In the genomic region with DNA sequence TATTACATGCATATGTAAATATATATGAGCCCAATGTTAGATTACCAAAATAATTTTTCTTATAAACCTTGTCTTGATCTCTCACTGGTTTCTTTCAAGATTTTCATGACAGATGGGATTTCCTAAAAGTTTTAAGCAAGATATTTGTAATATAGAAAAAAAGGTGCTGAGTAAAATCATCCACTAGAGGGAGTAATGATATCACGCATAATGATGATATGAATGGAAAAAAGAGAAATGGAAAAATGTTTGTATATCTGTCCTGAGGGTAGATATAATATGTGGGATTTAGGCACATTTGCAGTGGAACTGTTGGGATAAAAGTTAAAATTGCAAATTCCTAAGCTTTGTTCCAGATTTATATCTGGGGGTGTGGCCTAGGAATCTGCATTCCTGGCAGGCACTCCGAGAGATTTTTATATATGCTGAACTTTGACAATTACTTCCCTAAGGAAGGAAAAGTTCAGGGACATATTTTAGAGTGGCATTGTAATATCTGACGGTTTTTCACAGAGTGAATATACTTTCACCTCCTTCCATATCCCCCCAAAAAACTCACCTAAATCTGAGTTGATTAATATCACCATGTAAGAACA, we compare ENCODE assay signal across 8 cellular contexts.
DNase-seq lines count a peak whose midpoint lies in the region; ATAC-seq and TF ChIP-seq lines count a peak whose summit lies in the region.

No MANE protein-coding gene starts in this region.

- no peak for ATAC-seq in GM21390 (IDR thresholded peaks at IDR 0.05; ENCODE audit: unreplicated experiment)
- no peak for ATAC-seq in HG03175 (IDR thresholded peaks at IDR 0.05; ENCODE audit: unreplicated experiment)

- H3K4me3 ChIP-seq in HFF-Myc (replicated peaks; ENCODE audit: low read depth, low read length), result no peak overlapping the region

- TF ChIP-seq CTCF in HFF-Myc (IDR thresholded peaks at IDR 0.05; ENCODE audit: low read depth, low read length, missing control alignments), result peak; percentile 50

- peak; percentile 38 for DNase-seq in AG20443 (ENCODE audit: low spot score)
- no peak for DNase-seq in HFF-Myc (ENCODE audit: extremely low read depth, low read depth)
- DNase-seq in SW480 (ENCODE audit: low spot score), result peak; percentile 28
- DNase-seq in glomerular visceral epithelial cell (ENCODE audit: extremely low spot score), result peak; percentile 29
- no peak for DNase-seq in effector CD8-positive, alpha-beta T cell (lab: John Stamatoyannopoulos, UW)
- no peak for DNase-seq in Ammon's horn (ENCODE audit: low spot score)

Comparison
In these comparisons a context has a peak if more than half of its experiments do, and no peak if none do; other contexts are left out.
1. DNase-seq: peak in AG20443 (single experiment), SW480 (single experiment) and glomerular visceral epithelial cell (single experiment); none in HFF-Myc (single experiment), effector CD8-positive, alpha-beta T cell (single experiment) and Ammon's horn (single experiment).